In genomic region chr17:3506054-3506453, GRCh38 we compare ENCODE assay signal across 1 cellular context.
TF ChIP-seq lines count a peak whose summit lies in the region.

No MANE protein-coding gene starts in this region.

TF ChIP-seq in HepG2, 621 proteins besides CTCF, POLR2A, EP300 and RAD21 (continued from another document):
- peak; percentile 93 for TF ChIP-seq CEBPB (IDR thresholded peaks at IDR 0.05; ENCODE audit: borderline replicate concordance, low read depth, low read length)
TF ChIP-seq in HepG2: peak in this region for 4.
